25 cellular contexts compared by ENCODE assay signal in the genomic region with DNA sequence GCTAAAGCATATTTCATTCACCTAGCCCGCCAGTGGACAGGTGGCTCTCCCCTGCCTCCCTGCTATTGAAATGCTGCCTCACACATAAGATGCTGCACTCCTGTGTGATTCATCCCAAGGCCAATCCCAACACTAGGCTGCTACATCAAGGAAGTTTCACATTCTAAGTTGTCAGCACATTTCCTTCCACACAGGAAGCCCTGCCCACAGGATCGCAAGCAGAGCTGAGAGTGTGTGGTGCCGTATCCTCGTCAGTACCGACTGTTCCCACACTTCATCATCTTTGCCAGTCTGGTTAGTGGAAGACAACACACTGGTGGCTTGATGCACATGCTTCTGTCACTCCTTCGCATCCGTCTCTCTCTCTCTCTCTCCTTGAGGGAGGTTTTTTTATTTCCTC.
"Had no signal": no experiment of that assay in that cellular context is flagged by ENCODE, and none has a peak within 500 bp of the region (broad histone marks: within the 10 kb centered on the region; RNA-seq: fewer than 3 reads in every experiment).

No MANE protein-coding gene starts in this region.

- H3K4me3 ChIP-seq: esophagus muscularis mucosa, gastroesophageal sphincter, heart left ventricle, hepatocyte, left lung, lower lobe of right lung, pancreas, right lobe of liver, smooth muscle cell, testis, tibial artery, upper lobe of left lung, uterus had no signal

- H3K4me1 Mint-ChIP-seq: natural killer cell; stimulated activated effector memory CD8-positive, alpha-beta T cell treated with anti-CD3 and anti-CD28 coated beads, Interleukin-12 subunit alpha, Interleukin-12 subunit beta, amount 100 ng/mL, for 72 hours had no signal

- H3K9me3 ChIP-seq: neutrophil, pancreas, right lobe of liver, testis, uterus had no signal

- ATAC-seq: foreskin keratinocyte; gastroesophageal sphincter; heart left ventricle; left cardiac atrium; left lung; lower lobe of right lung; natural killer cell; pancreas; right lobe of liver; stimulated activated effector memory CD8-positive, alpha-beta T cell treated with anti-CD3 and anti-CD28 coated beads, Interleukin-12 subunit alpha, Interleukin-12 subunit beta, amount 100 ng/mL, for 72 hours had no signal

- DNase-seq: effector CD8-positive, alpha-beta T cell; foreskin keratinocyte; heart left ventricle; left cardiac atrium; left lung; lower lobe of right lung; natural killer cell; pancreas; retina; right lobe of liver; stimulated activated CD4-positive, alpha-beta T cell treated with anti-CD3 and anti-CD28 coated beads, Interleukin-2, amount 100 ng/mL, for 24 hours; stimulated activated CD4-positive, alpha-beta T cell treated with anti-CD3 and anti-CD28 coated beads, Interleukin-4, amount 100 ng/mL, for 24 hours; stimulated activated naive CD4-positive, alpha-beta T cell treated with Interleukin-2 at 50 U/mL for 16 hours; substantia nigra; testis; tibial artery; upper lobe of left lung had no signal

- H3K27ac ChIP-seq: esophagus muscularis mucosa, foreskin keratinocyte, gastroesophageal sphincter, heart left ventricle, hepatocyte, left lung, lower lobe of right lung, neutrophil, pancreas, right lobe of liver, testis, tibial artery, upper lobe of left lung, uterus had no signal

- H3K4me1 ChIP-seq: esophagus muscularis mucosa, foreskin keratinocyte, gastroesophageal sphincter, heart left ventricle, left lung, lower lobe of right lung, pancreas, right lobe of liver, testis, tibial artery, upper lobe of left lung, uterus had no signal

- H3K36me3 Mint-ChIP-seq: natural killer cell; stimulated activated effector memory CD8-positive, alpha-beta T cell treated with anti-CD3 and anti-CD28 coated beads, Interleukin-12 subunit alpha, Interleukin-12 subunit beta, amount 100 ng/mL, for 72 hours had no signal

- H3K4me3 Mint-ChIP-seq: dendritic cell treated with granulocyte-macrophage colony-stimulating factor and Interleukin-4, amounts not matched to agents 40 ng/mL and 50 ng/mL, for 4 days; natural killer cell; stimulated activated effector memory CD8-positive, alpha-beta T cell treated with anti-CD3 and anti-CD28 coated beads, Interleukin-12 subunit alpha, Interleukin-12 subunit beta, amount 100 ng/mL, for 72 hours had no signal

- H3K27me3 ChIP-seq: foreskin keratinocyte, hepatocyte, neutrophil, pancreas, right lobe of liver, testis, upper lobe of left lung, uterus had no signal

- H3K27ac Mint-ChIP-seq: dendritic cell treated with granulocyte-macrophage colony-stimulating factor and Interleukin-4, amounts not matched to agents 40 ng/mL and 50 ng/mL, for 4 days; natural killer cell; stimulated activated effector memory CD8-positive, alpha-beta T cell treated with anti-CD3 and anti-CD28 coated beads, Interleukin-12 subunit alpha, Interleukin-12 subunit beta, amount 100 ng/mL, for 72 hours had no signal

- H3K36me3 ChIP-seq: esophagus muscularis mucosa, gastroesophageal sphincter, heart left ventricle, left lung, lower lobe of right lung, neutrophil, pancreas, right lobe of liver, tibial artery, upper lobe of left lung, uterus had no signal
